Comparison of ENCODE assay signal across 34 cellular contexts in the genomic region with DNA sequence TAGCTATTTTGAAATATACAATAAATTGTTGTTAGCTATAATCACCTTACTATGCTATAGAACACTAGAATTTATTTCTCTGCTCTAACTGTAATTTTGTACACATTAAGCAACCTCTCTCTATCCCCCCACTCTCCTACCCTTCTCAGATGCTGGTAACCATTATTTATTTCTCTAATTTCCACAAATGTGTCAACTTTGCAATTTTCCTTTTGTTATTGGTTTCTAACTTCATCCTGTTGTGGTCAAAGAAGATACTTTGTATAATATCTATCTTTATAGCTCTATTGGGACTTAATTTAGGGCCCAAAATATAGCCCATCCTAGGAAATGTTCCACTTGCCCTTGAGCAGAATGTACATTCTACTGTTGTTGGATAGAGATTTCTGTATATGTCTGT.
"Had no signal": no experiment of that assay in that cellular context is flagged by ENCODE, and none has a peak within 500 bp of the region (broad histone marks: within the 10 kb centered on the region; RNA-seq: fewer than 3 reads in every experiment).

No MANE protein-coding gene starts in this region.

- H3K27me3 Mint-ChIP-seq: activated naive CD4-positive, alpha-beta T cell treated with anti-CD3 and anti-CD28 coated beads, Interleukin-2, amount 10 ng/mL, durations not matched to agents 7 days and 5 days; brain; dendritic cell treated with granulocyte-macrophage colony-stimulating factor and Interleukin-4, amounts not matched to agents 40 ng/mL and 50 ng/mL, for 4 days had no signal

- H3K27me3 ChIP-seq: ascending aorta, breast epithelium, cardiac muscle cell, dorsolateral prefrontal cortex, esophagus muscularis mucosa, foreskin keratinocyte, gastrocnemius medialis, heart left ventricle had no signal

- DNase-seq: activated CD4-positive, alpha-beta memory T cell treated with anti-CD3 and anti-CD28 coated beads for 36 hours; activated CD4-positive, alpha-beta T cell treated with anti-CD3 and anti-CD28 coated beads for 36 hours; activated CD4-positive, alpha-beta T cell treated with anti-CD3 and anti-CD28 coated beads, Interleukin-2, amount 10 ng/mL, durations not matched to agents 24 days and 14 days; activated CD4-positive, CD25-positive, alpha-beta regulatory T cell; activated CD4-positive, CD25-positive, alpha-beta regulatory T cell treated with anti-CD3 and anti-CD28 coated beads, Interleukin-2, amount 50 U/mL, for 72 hours; activated CD8-positive, alpha-beta memory T cell treated with anti-CD3 and anti-CD28 coated beads, Interleukin-2, amount 10 ng/mL, durations not matched to agents 7 days and 5 days; activated CD8-positive, alpha-beta memory T cell treated with anti-CD3 and anti-CD28 coated beads, Interleukin-2, amount 50 U/mL, for 4 hours; activated CD8-positive, alpha-beta T cell treated with anti-CD3 and anti-CD28 coated beads, Interleukin-2, amount 10 ng/mL, durations not matched to agents 7 days and 5 days; activated gamma-delta T cell; activated naive CD4-positive, alpha-beta T cell; activated naive CD4-positive, alpha-beta T cell treated with anti-CD3 and anti-CD28 coated beads, Interleukin-2, amount 10 ng/mL, durations not matched to agents 7 days and 5 days; activated naive CD8-positive, alpha-beta T cell treated with anti-CD3 and anti-CD28 coated beads, Interleukin-2, amount 10 ng/mL, durations not matched to agents 7 days and 5 days; activated T-cell treated with anti-CD3 and anti-CD28 coated beads, Interleukin-2, amount 50 U/mL, for 1 hour; activated T-cell treated with anti-CD3 and anti-CD28 coated beads, Interleukin-2, amount 50 U/mL, for 72 hours; central memory CD4-positive, alpha-beta T cell; cerebellar nuclear complex; dorsolateral prefrontal cortex; effector memory CD4-positive, alpha-beta T cell; erythroblast; foreskin keratinocyte; gastrocnemius medialis; glutamatergic neuron; heart left ventricle; T-helper 1 cell; T-helper 17 cell had no signal

- H3K4me1 ChIP-seq: ascending aorta, breast epithelium, esophagus muscularis mucosa, foreskin keratinocyte, gastrocnemius medialis, heart left ventricle had no signal

- H3K36me3 ChIP-seq: ascending aorta, breast epithelium, cardiac muscle cell, esophagus muscularis mucosa, gastrocnemius medialis, heart left ventricle had no signal

- H3K9me3 ChIP-seq: gastrocnemius medialis had no signal

- H3K27ac ChIP-seq: ascending aorta, breast epithelium, cardiac muscle cell, coronary artery, dorsolateral prefrontal cortex, esophagus muscularis mucosa, foreskin keratinocyte, gastrocnemius medialis, heart left ventricle had no signal

- H3K4me1 Mint-ChIP-seq: activated CD4-positive, alpha-beta T cell treated with anti-CD3 and anti-CD28 coated beads for 36 hours; activated CD4-positive, alpha-beta T cell treated with anti-CD3 and anti-CD28 coated beads, Interleukin-2, amount 10 ng/mL, durations not matched to agents 24 days and 14 days; activated naive CD4-positive, alpha-beta T cell treated with anti-CD3 and anti-CD28 coated beads, Interleukin-2, amount 10 ng/mL, durations not matched to agents 7 days and 5 days; activated naive CD8-positive, alpha-beta T cell treated with anti-CD3 and anti-CD28 coated beads, Interleukin-2, amount 10 ng/mL, durations not matched to agents 7 days and 5 days; T-helper 17 cell had no signal

- H3K4me3 ChIP-seq: ascending aorta, breast epithelium, cardiac muscle cell, coronary artery, dorsolateral prefrontal cortex, esophagus muscularis mucosa, gastrocnemius medialis, heart left ventricle had no signal

- H3K4me3 Mint-ChIP-seq: activated CD4-positive, alpha-beta memory T cell treated with anti-CD3 and anti-CD28 coated beads for 36 hours; activated CD4-positive, alpha-beta T cell treated with anti-CD3 and anti-CD28 coated beads for 36 hours; activated CD4-positive, alpha-beta T cell treated with anti-CD3 and anti-CD28 coated beads, Interleukin-2, amount 10 ng/mL, durations not matched to agents 24 days and 14 days; activated CD8-positive, alpha-beta memory T cell treated with anti-CD3 and anti-CD28 coated beads, Interleukin-2, amount 10 ng/mL, durations not matched to agents 7 days and 5 days; activated CD8-positive, alpha-beta T cell treated with anti-CD3 and anti-CD28 coated beads, Interleukin-2, amount 10 ng/mL, durations not matched to agents 7 days and 5 days; activated naive CD4-positive, alpha-beta T cell treated with anti-CD3 and anti-CD28 coated beads, Interleukin-2, amount 10 ng/mL, durations not matched to agents 7 days and 5 days; activated naive CD8-positive, alpha-beta T cell treated with anti-CD3 and anti-CD28 coated beads, Interleukin-2, amount 10 ng/mL, durations not matched to agents 7 days and 5 days; activated T-cell treated with anti-CD3 and anti-CD28 coated beads, Interleukin-2, amount 50 U/mL, for 72 hours; brain; dendritic cell treated with granulocyte-macrophage colony-stimulating factor and Interleukin-4, amounts not matched to agents 40 ng/mL and 50 ng/mL, for 4 days; T-helper 17 cell; T-helper 2 cell treated with Interferon-gamma antibody and Interleukin-4, amounts not matched to agents 5 μg/mL and 100 μg/mL, for 36 hours had no signal

- H3K27ac Mint-ChIP-seq: activated CD4-positive, alpha-beta memory T cell treated with anti-CD3 and anti-CD28 coated beads for 36 hours; activated CD4-positive, alpha-beta T cell treated with anti-CD3 and anti-CD28 coated beads for 36 hours; activated CD4-positive, alpha-beta T cell treated with anti-CD3 and anti-CD28 coated beads, Interleukin-2, amount 10 ng/mL, durations not matched to agents 24 days and 14 days; activated CD8-positive, alpha-beta memory T cell treated with anti-CD3 and anti-CD28 coated beads, Interleukin-2, amount 10 ng/mL, durations not matched to agents 7 days and 5 days; activated CD8-positive, alpha-beta T cell treated with anti-CD3 and anti-CD28 coated beads, Interleukin-2, amount 10 ng/mL, durations not matched to agents 7 days and 5 days; activated naive CD4-positive, alpha-beta T cell treated with anti-CD3 and anti-CD28 coated beads, Interleukin-2, amount 10 ng/mL, durations not matched to agents 7 days and 5 days; activated naive CD4-positive, alpha-beta T cell treated with anti-CD3 and anti-CD28 coated beads, Interleukin-2, amount 50 U/mL, for 72 hours; activated naive CD8-positive, alpha-beta T cell treated with anti-CD3 and anti-CD28 coated beads, Interleukin-2, amount 10 ng/mL, durations not matched to agents 7 days and 5 days; activated T-cell treated with anti-CD3 and anti-CD28 coated beads, Interleukin-2, amount 50 U/mL, for 72 hours; brain; dendritic cell treated with granulocyte-macrophage colony-stimulating factor and Interleukin-4, amounts not matched to agents 40 ng/mL and 50 ng/mL, for 4 days; T-helper 17 cell; T-helper 2 cell treated with Interferon-gamma antibody and Interleukin-4, amounts not matched to agents 5 μg/mL and 100 μg/mL, for 36 hours had no signal

- H3K9me3 Mint-ChIP-seq: activated naive CD4-positive, alpha-beta T cell treated with anti-CD3 and anti-CD28 coated beads, Interleukin-2, amount 10 ng/mL, durations not matched to agents 7 days and 5 days had no signal

- H3K36me3 Mint-ChIP-seq: activated CD8-positive, alpha-beta memory T cell treated with anti-CD3 and anti-CD28 coated beads, Interleukin-2, amount 10 ng/mL, durations not matched to agents 7 days and 5 days; activated naive CD4-positive, alpha-beta T cell treated with anti-CD3 and anti-CD28 coated beads, Interleukin-2, amount 10 ng/mL, durations not matched to agents 7 days and 5 days; activated naive CD4-positive, alpha-beta T cell treated with anti-CD3 and anti-CD28 coated beads, Interleukin-2, amount 50 U/mL, for 72 hours; activated naive CD8-positive, alpha-beta T cell treated with anti-CD3 and anti-CD28 coated beads, Interleukin-2, amount 10 ng/mL, durations not matched to agents 7 days and 5 days had no signal
